In genomic region chr5:89498699-89499098, GRCh38 we compare ENCODE assay signal across 17 cellular contexts.
"Had no signal": no experiment of that assay in that cellular context is flagged by ENCODE, and none has a peak within 500 bp of the region (broad histone marks: within the 10 kb centered on the region; RNA-seq: fewer than 3 reads in every experiment).

No MANE protein-coding gene starts in this region.

- H3K4me2 ChIP-seq: hepatocyte had no signal

- DNase-seq: colonic mucosa; dermis blood vessel endothelial cell; esophagus squamous epithelium; foreskin fibroblast; kidney; left cardiac atrium; left ventricle myocardium superior; midbrain; naive thymus-derived CD8-positive, alpha-beta T cell; stimulated activated CD4-positive, alpha-beta T cell treated with anti-CD3 and anti-CD28 coated beads, Interleukin-2, amount 100 ng/mL, for 24 hours; stimulated activated CD4-positive, alpha-beta T cell treated with anti-CD3 and anti-CD28 coated beads, Interleukin-4, amount 100 ng/mL, for 4 hours; stimulated activated naive CD4-positive, alpha-beta T cell treated with Interleukin-2 at 50 U/mL for 16 hours; trophoblast cell had no signal

- H3K4me3 ChIP-seq: colonic mucosa, esophagus squamous epithelium, hepatocyte, lung, skin epidermis had no signal

- H3K4me1 ChIP-seq: colonic mucosa, esophagus squamous epithelium had no signal

- H3K36me3 ChIP-seq: colonic mucosa, esophagus squamous epithelium had no signal

- ATAC-seq: left cardiac atrium; left ventricle myocardium superior; naive thymus-derived CD8-positive, alpha-beta T cell; sciatic nerve had no signal

- H3K27me3 ChIP-seq: colonic mucosa, esophagus squamous epithelium, hepatocyte had no signal

- H3K27ac ChIP-seq: colonic mucosa, esophagus squamous epithelium, hepatocyte, skin epidermis had no signal

- H3K79me2 ChIP-seq: hepatocyte had no signal

- H2AFZ ChIP-seq: hepatocyte had no signal

- H3K9me3 ChIP-seq: colonic mucosa, esophagus squamous epithelium had no signal
